19 cellular contexts compared by ENCODE assay signal in the genomic region with DNA sequence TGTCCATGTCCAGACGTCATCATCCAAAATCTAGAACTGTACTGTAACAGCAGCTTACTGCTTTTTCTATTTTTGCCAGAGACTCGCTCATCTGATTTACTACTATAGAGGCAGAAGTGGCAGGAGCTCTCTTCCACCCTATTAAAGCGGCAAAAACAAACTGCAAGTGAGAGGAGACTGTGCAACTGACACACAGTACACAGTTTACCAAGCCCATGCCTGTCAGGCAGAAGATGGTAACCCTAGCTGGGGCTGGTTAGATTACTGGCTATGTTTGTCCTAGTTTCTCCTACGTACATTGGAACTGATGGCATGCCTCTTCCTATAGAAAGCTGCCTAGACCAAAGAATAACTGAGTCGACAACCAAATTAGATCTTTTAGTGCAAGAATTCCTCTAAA. TPM values are rescaled to one million over a fixed set of nuclear protein-coding genes. Genes with fewer than 3 reads are reported as not detected.
DNase-seq lines count a peak whose midpoint lies in the region; ATAC-seq and TF ChIP-seq lines count a peak whose summit lies in the region.
"Had no signal": no experiment of that assay in that cellular context is flagged by ENCODE, and none has a peak within 500 bp of the region (broad histone marks: within the 10 kb centered on the region; RNA-seq: fewer than 3 reads in every experiment).

No MANE protein-coding gene starts in this region.

- intact Hi-C loops in CD4-positive, alpha-beta T cell (cut with DNase I, micrococcal nuclease): no loop called here
- intact Hi-C loops in psoas muscle (cut with DNase I): no loop called here

- H4K20me1 ChIP-seq in OCI-LY3 (ENCODE audit: insufficient read depth, low read length): peaks cover 58% of the 10 kb centered on the region

- no peak overlapping the region for H3K27ac ChIP-seq in CD4-positive, alpha-beta T cell (ENCODE audit: low read depth, low read length)
- H3K27ac ChIP-seq in OCI-LY3 (ENCODE audit: low read length): peak overlapping the region; percentile 83
- H3K27ac ChIP-seq in psoas muscle: peak overlapping the region; percentile 61
- no peak overlapping the region for H3K27ac ChIP-seq in brain microvascular endothelial cell
- H3K27ac ChIP-seq: VCaP had no signal

- in situ Hi-C loops in brain microvascular endothelial cell (cut with HindIII; ENCODE audit: low pct_ligation_motif_present, low sequenced_read_pairs): no loop called here

- H3K4me1 ChIP-seq in OCI-LY3 (ENCODE audit: low read length) (peaks cover 68% of the 10 kb centered on the region), iPS-15b (ENCODE audit: control insufficient read depth, insufficient read depth, low read length) (peaks cover 26% of the 10 kb centered on the region), psoas muscle (peaks cover 62% of the 10 kb centered on the region)

- TF ChIP-seq CTCF in CD4-positive, alpha-beta T cell (IDR thresholded peaks at IDR 0.05): no peak
- no peak for TF ChIP-seq CTCF in OCI-LY3 (IDR thresholded peaks at IDR 0.05; ENCODE audit: low read depth, low read length)
- no peak for TF ChIP-seq CTCF in psoas muscle (IDR thresholded peaks at IDR 0.05)
- no peak for TF ChIP-seq CTCF in brain microvascular endothelial cell (IDR thresholded peaks at IDR 0.05; ENCODE audit: low read depth, low read length, missing control alignments)

- peak overlapping the region; percentile 15 for H3K27ac Mint-ChIP-seq in CD4-positive, alpha-beta T cell
- peak overlapping the region in 2 of 6 donors; percentile 2 to 29 for H3K27ac Mint-ChIP-seq in immature natural killer cell
- H3K27ac Mint-ChIP-seq: T-helper 1 cell treated with Interleukin-12 subunit alpha and Interleukin-12 subunit beta and Interleukin-4 antibody, amounts not matched to agents 30 μg/mL and 1 μg/mL, for 36 hours had no signal

- no peak overlapping the region for H3K4me3 Mint-ChIP-seq in CD4-positive, alpha-beta T cell
- no peak overlapping the region for H3K4me3 Mint-ChIP-seq in immature natural killer cell
- H3K4me3 Mint-ChIP-seq: T-helper 1 cell treated with Interleukin-12 subunit alpha and Interleukin-12 subunit beta and Interleukin-4 antibody, amounts not matched to agents 30 μg/mL and 1 μg/mL, for 36 hours had no signal

- POLR2A ChIA-PET in CD4-positive, alpha-beta T cell (lab: Charles Lee): interaction anchor here (0.9 kb wide), 1 partner anchor 78 kb away, joined by 3 read pairs; no protein-coding TSS in a partner anchor

- no peak for ATAC-seq in CD4-positive, alpha-beta T cell (ENCODE audit: poor library complexity)
- ATAC-seq in psoas muscle (peak; percentile 67 to 79 (median 74)), HG03439 (IDR thresholded peaks at IDR 0.05; ENCODE audit: unreplicated experiment) (no peak)

- no peaks in the 10 kb centered on the region for H3K27me3 ChIP-seq in CD4-positive, alpha-beta T cell (ENCODE audit: control insufficient read depth, insufficient read depth, low read length)
- H3K27me3 ChIP-seq in OCI-LY3 (ENCODE audit: low read depth, low read length) (no peaks in the 10 kb centered on the region), iPS-15b (ENCODE audit: control insufficient read depth, insufficient read depth, low read length) (no peaks in the 10 kb centered on the region), psoas muscle (ENCODE audit: insufficient read depth in 3 of 3, low read length in 2 of 3) (no peaks in the 10 kb centered on the region), brain microvascular endothelial cell (replicated peaks) (no peaks in the 10 kb centered on the region)

- H2AFZ ChIP-seq in OCI-LY3 (ENCODE audit: low read depth, low read length): no peak overlapping the region

- CTCF ChIA-PET in CD4-positive, alpha-beta T cell (lab: Charles Lee): no interaction called here

- H3K36me3 ChIP-seq in OCI-LY3 (replicated peaks; ENCODE audit: low read depth, low read length): peaks cover 28% of the 10 kb centered on the region
- H3K36me3 ChIP-seq in iPS-15b (ENCODE audit: control insufficient read depth, insufficient read depth, low read length): no peaks in the 10 kb centered on the region
- H3K36me3 ChIP-seq in psoas muscle (ENCODE audit: insufficient read depth in 1 of 2, low read depth in 1 of 2): peaks cover 5 to 17% of the 10 kb centered on the region in 2 donors
- H3K36me3 ChIP-seq in brain microvascular endothelial cell (replicated peaks): peaks cover 4% of the 10 kb centered on the region

- DNase-seq in CD4-positive, alpha-beta T cell: no peak
- DNase-seq in psoas muscle (no peak), immature natural killer cell (no peak), brain microvascular endothelial cell (no peak)
- DNase-seq: activated CD4-positive, alpha-beta T cell treated with anti-CD3 and anti-CD28 coated beads, Interleukin-2, amount 50 U/mL, for 4 hours; activated naive CD4-positive, alpha-beta T cell; amniotic stem cell; central memory CD4-positive, alpha-beta T cell; Kasumi-1; NCI-H187 treated with DMSO at 0.1 percent for 48 hours; NCI-H69; RPMI8226 had no signal

- peaks cover 100% of the 10 kb centered on the region for H3K79me2 ChIP-seq in OCI-LY3 (ENCODE audit: low read length)

- peaks cover 43% of the 10 kb centered on the region for H3K4me1 Mint-ChIP-seq in CD4-positive, alpha-beta T cell (ENCODE audit: low read depth)
- peaks cover 52 to 60% of the 10 kb centered on the region in 2 donors for H3K4me1 Mint-ChIP-seq in immature natural killer cell

- H3K9ac ChIP-seq in OCI-LY3 (ENCODE audit: low read length) (peak overlapping the region; percentile 55; the same call in 1 of the 2 replicates), iPS-15b (ENCODE audit: low read depth, low read length) (peak overlapping the region; percentile 30)

- H3K27me3 Mint-ChIP-seq in CD4-positive, alpha-beta T cell: no peaks in the 10 kb centered on the region
- H3K27me3 Mint-ChIP-seq in immature natural killer cell (ENCODE audit: low read depth in 3 of 3): peaks cover 0 to 1% (median 0%) of the 10 kb centered on the region in 3 donors

- H3K9me3 ChIP-seq in CD4-positive, alpha-beta T cell (ENCODE audit: control insufficient read depth, low read length): no peaks in the 10 kb centered on the region
- H3K9me3 ChIP-seq in OCI-LY3 (ENCODE audit: insufficient read depth, low read length) (no peaks in the 10 kb centered on the region), iPS-15b (ENCODE audit: control insufficient read depth, insufficient read depth, low read length) (no peaks in the 10 kb centered on the region), psoas muscle (no peaks in the 10 kb centered on the region)

- peak overlapping the region; percentile 69 for H3K4me2 ChIP-seq in OCI-LY3 (ENCODE audit: low read length)

- H3K4me3 ChIP-seq in OCI-LY3 (ENCODE audit: low read length): peak overlapping the region; percentile 0; the same call in 1 of the 2 replicates
- no peak overlapping the region for H3K4me3 ChIP-seq in iPS-15b (ENCODE audit: low read depth, low read length)
- no peak overlapping the region for H3K4me3 ChIP-seq in psoas muscle
- H3K4me3 ChIP-seq in brain microvascular endothelial cell (ENCODE audit: low read depth, low read length): no peak overlapping the region

- no peaks in the 10 kb centered on the region for H3K9me3 Mint-ChIP-seq in CD4-positive, alpha-beta T cell
- H3K9me3 Mint-ChIP-seq in immature natural killer cell: no peaks in the 10 kb centered on the region
- H3K9me3 Mint-ChIP-seq: T-helper 1 cell treated with Interleukin-12 subunit alpha and Interleukin-12 subunit beta and Interleukin-4 antibody, amounts not matched to agents 30 μg/mL and 1 μg/mL, for 36 hours had no signal

- 39 to 82% (median 46%) methylated on average over 5 of the region's 5 CpGs for WGBS in psoas muscle, 3 donors

- H3K36me3 Mint-ChIP-seq in CD4-positive, alpha-beta T cell (ENCODE audit: low read depth): peaks cover 50% of the 10 kb centered on the region
- H3K36me3 Mint-ChIP-seq in immature natural killer cell: no peaks in the 10 kb centered on the region

RNA-seq across cellular contexts. Expression of a gene that starts 51.8 kb away (rescaled TPM):
- total RNA-seq in CD4-positive, alpha-beta T cell: 100 to 1,000 TPM; 103 to 111 TPM
- total RNA-seq in psoas muscle: 100 to 1,000 TPM in 3 of 4 donors, 10 to 100 TPM in 1; 79.0 to 193 (median 140) TPM
- 100 to 1,000 TPM in 1 of 3 donors, 10 to 100 TPM in 2; 40.1 to 112 (median 92.5) TPM for polyA plus RNA-seq in psoas muscle
- polyA plus RNA-seq in immature natural killer cell: 10 to 100 TPM; 21.0 to 58.1 (median 35.5) TPM

RNA-seq across cellular contexts. Expression of a gene that starts 52.2 kb away (rescaled TPM):
- total RNA-seq in CD4-positive, alpha-beta T cell: under 1 TPM; 0.56 to 0.85 TPM
- 10 to 100 TPM; 47.5 to 90.6 (median 59.5) TPM for total RNA-seq in psoas muscle
- polyA plus RNA-seq in psoas muscle: 10 to 100 TPM; 37.6 to 79.3 (median 50.0) TPM
- polyA plus RNA-seq in immature natural killer cell: not detected
- total RNA-seq: epithelial cell of proximal tubule, HT1080 had no signal

Comparison
In these comparisons a context has a peak if more than half of its experiments do, and no peak if none do; other contexts are left out.
1. ATAC-seq: peak in psoas muscle (4 of 4); none in CD4-positive, alpha-beta T cell (single experiment) and HG03439 (single experiment).
2. H3K27ac ChIP-seq: peak in OCI-LY3 (single experiment) and psoas muscle (single experiment); none in CD4-positive, alpha-beta T cell (single experiment) and brain microvascular endothelial cell (single experiment).
3. RNA of a gene that starts 52.2 kb away (total RNA-seq): 47.5 to 90.6 TPM in psoas muscle; 0.56 to 0.85 TPM in CD4-positive, alpha-beta T cell; every median in the first group is over 10 times any median in the second.